18 cellular contexts compared by ENCODE assay signal in the genomic region with DNA sequence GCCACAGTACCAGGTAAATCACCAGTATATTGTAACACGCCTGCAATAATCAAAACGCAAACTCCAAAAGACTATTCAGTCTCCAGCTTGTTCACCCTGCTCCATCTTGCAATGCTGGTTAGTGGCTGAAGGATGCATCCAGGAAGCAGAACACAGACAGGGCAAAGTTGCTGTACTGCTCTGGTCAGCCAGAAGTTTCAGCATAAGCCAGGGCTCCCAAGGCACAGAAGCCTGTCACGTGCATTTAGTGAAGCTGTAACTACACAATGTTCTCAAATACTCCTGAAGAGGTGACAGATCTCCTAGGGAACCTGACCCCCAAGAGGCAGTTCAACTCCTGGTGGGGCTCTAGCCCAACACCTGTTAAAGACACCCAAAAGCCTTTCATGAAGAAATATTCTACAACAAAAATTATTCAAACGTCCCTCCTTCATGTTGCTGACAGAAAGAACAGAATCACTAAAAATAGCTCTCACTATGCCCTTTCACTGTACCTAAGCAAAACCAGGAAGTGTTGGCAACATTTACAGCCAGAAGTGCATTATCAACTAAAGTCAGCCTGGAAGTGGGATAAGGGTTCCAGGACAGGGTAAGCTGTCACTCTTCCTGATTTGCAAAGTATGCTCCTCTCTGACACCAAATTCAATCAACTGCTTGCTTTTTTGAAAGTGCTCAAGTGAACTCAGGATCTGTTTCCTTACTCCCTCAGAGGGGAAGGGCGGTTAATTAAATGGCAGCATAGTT. TPM values are rescaled to one million over a fixed set of nuclear protein-coding genes. Genes with fewer than 3 reads are reported as not detected.
DNase-seq lines count a peak whose midpoint lies in the region; ATAC-seq and TF ChIP-seq lines count a peak whose summit lies in the region.
"Had no signal": no experiment of that assay in that cellular context is flagged by ENCODE, and none has a peak within 500 bp of the region (broad histone marks: within the 10 kb centered on the region; RNA-seq: fewer than 3 reads in every experiment).

No MANE protein-coding gene starts in this region.

- no peak overlapping the region for H2AFZ ChIP-seq in OCI-LY1 (ENCODE audit: low read length)

- H3K4me1 ChIP-seq in OCI-LY1 (ENCODE audit: insufficient read depth, low read length, severe bottlenecking): peaks cover 10% of the 10 kb centered on the region
- H3K4me1 ChIP-seq in gastrocnemius medialis: peaks cover 39 to 52% of the 10 kb centered on the region in 2 donors
- no peaks in the 10 kb centered on the region for H3K4me1 ChIP-seq in ovary (ENCODE audit: insufficient read depth)
- H3K4me1 ChIP-seq in prostate gland (replicated peaks): no peaks in the 10 kb centered on the region
- H3K4me1 ChIP-seq: HAP-1 had no signal

- intact Hi-C loops in left cardiac atrium (cut with DNase I) (no loop called here), gastrocnemius medialis (cut with DNase I; ENCODE audit: low total_unique reads) (no loop called here), ovary (cut with DNase I) (no loop called here), prostate gland (cut with DNase I) (no loop called here)

- no peaks in the 10 kb centered on the region for H3F3A ChIP-seq in OCI-LY1 (ENCODE audit: insufficient read depth, low read length)

- peaks cover 39% of the 10 kb centered on the region; the same call in 1 of the 2 replicates for H3K36me3 ChIP-seq in OCI-LY1 (ENCODE audit: insufficient read depth, low read length)
- H3K36me3 ChIP-seq in gastrocnemius medialis: no peaks in the 10 kb centered on the region
- H3K36me3 ChIP-seq in ovary: no peaks in the 10 kb centered on the region
- H3K36me3 ChIP-seq in prostate gland: no peaks in the 10 kb centered on the region

- 80 to 82% (median 81%) methylated on average over 5 of the region's 5 CpGs for WGBS in ovary, 3 donors
- 79% methylated on average over 5 of the region's 5 CpGs for WGBS in prostate gland

- no peaks in the 10 kb centered on the region for H3K9me2 ChIP-seq in OCI-LY1 (ENCODE audit: low read depth, low read length)

- H4K20me1 ChIP-seq in OCI-LY1 (ENCODE audit: insufficient read depth, low read length): no peaks in the 10 kb centered on the region
- H4K20me1 ChIP-seq: BLaER1 treated with 17β-estradiol and CSF1 and Interleukin-3, amounts not matched to agents 10 nM and 100 nM had no signal

- peak; percentile 65 to 66 for ATAC-seq in left cardiac atrium
- ATAC-seq in gastrocnemius medialis: peak; percentile 80 to 88
- ATAC-seq in HG03439 (IDR thresholded peaks at IDR 0.05; ENCODE audit: unreplicated experiment): no peak
- ATAC-seq in GM21619 (IDR thresholded peaks at IDR 0.05; ENCODE audit: unreplicated experiment): no peak
- ATAC-seq: PC-3 had no signal

- TF ChIP-seq EP300 in ovary (IDR thresholded peaks at IDR 0.05): no peak

- H3K79me2 ChIP-seq in OCI-LY1 (ENCODE audit: insufficient read depth, low read length): no peaks in the 10 kb centered on the region

- in situ Hi-C loops in gastrocnemius medialis (cut with MboI; ENCODE audit: low sequenced_read_pairs in 4 of 4): no loop called here

- H3K27me3 ChIP-seq in OCI-LY1 (ENCODE audit: insufficient read depth, low read length): no peaks in the 10 kb centered on the region
- no peaks in the 10 kb centered on the region for H3K27me3 ChIP-seq in gastrocnemius medialis
- no peaks in the 10 kb centered on the region for H3K27me3 ChIP-seq in ovary
- no peaks in the 10 kb centered on the region for H3K27me3 ChIP-seq in prostate gland (replicated peaks; ENCODE audit: insufficient read depth)
- H3K27me3 ChIP-seq: BLaER1 treated with 17β-estradiol and CSF1 and Interleukin-3, amounts not matched to agents 10 nM and 100 nM had no signal

- no peak for TF ChIP-seq CTCF in OCI-LY1 (IDR thresholded peaks at IDR 0.05; ENCODE audit: low read length)
- TF ChIP-seq CTCF in gastrocnemius medialis (IDR thresholded peaks at IDR 0.05 in 4 of 5, conservative IDR thresholded peaks at IDR 0.05 in 1 of 5): no peak
- no peak for TF ChIP-seq CTCF in ovary (IDR thresholded peaks at IDR 0.05)
- TF ChIP-seq CTCF in prostate gland (IDR thresholded peaks at IDR 0.05): no peak

- no peak overlapping the region for H3K9ac ChIP-seq in OCI-LY1 (ENCODE audit: low read length)
- H3K9ac ChIP-seq: BLaER1 treated with 17β-estradiol and CSF1 and Interleukin-3, amounts not matched to agents 10 nM and 100 nM had no signal

- no peaks in the 10 kb centered on the region for H3K9me3 ChIP-seq in OCI-LY1 (ENCODE audit: low read length)
- H3K9me3 ChIP-seq in gastrocnemius medialis: no peaks in the 10 kb centered on the region
- H3K9me3 ChIP-seq in ovary: no peaks in the 10 kb centered on the region
- no peaks in the 10 kb centered on the region for H3K9me3 ChIP-seq in prostate gland
- H3K9me3 ChIP-seq: BLaER1 treated with 17β-estradiol and CSF1 and Interleukin-3, amounts not matched to agents 10 nM and 100 nM; HAP-1 had no signal

- TF ChIP-seq POLR2A in gastrocnemius medialis (IDR thresholded peaks at IDR 0.05) (no peak), ovary (IDR thresholded peaks at IDR 0.05) (no peak), prostate gland (IDR thresholded peaks at IDR 0.05) (no peak)

- no peak overlapping the region for H3K4me2 ChIP-seq in OCI-LY1 (ENCODE audit: low read length)
- H3K4me2 ChIP-seq: BLaER1 treated with 17β-estradiol and CSF1 and Interleukin-3, amounts not matched to agents 10 nM and 100 nM had no signal

- DNase-seq in DMS53 treated with DMSO at 0.1 percent for 48 hours (lab: John Stamatoyannopoulos, UW; ENCODE audit: unreplicated experiment) (peak; percentile 67), left cardiac atrium (no peak), gastrocnemius medialis (peak; percentile 32 to 60), ovary (no peak), prostate gland (ENCODE audit: low spot score) (no peak)
- DNase-seq: activated CD4-positive, alpha-beta memory T cell treated with anti-CD3 and anti-CD28 coated beads for 36 hours; activated effector memory CD4-positive, alpha-beta T cell treated with anti-CD3 and anti-CD28 coated beads, Interleukin-2, amount 50 U/mL, for 16 hours; midbrain; NCI-H226; PC-3; stimulated activated CD4-positive, alpha-beta T cell treated with anti-CD3 and anti-CD28 coated beads, Interleukin-2, amount 100 ng/mL, for 48 hours; stimulated activated naive CD4-positive, alpha-beta T cell treated with Interleukin-2 at 50 U/mL for 16 hours; T-helper 2 cell had no signal

- H3K27ac ChIP-seq in OCI-LY1 (ENCODE audit: low read depth, low read length, poor library complexity, severe bottlenecking) (peak overlapping the region; percentile 22), gastrocnemius medialis (peak overlapping the region; percentile 54 to 80 (median 78)), ovary (no peak overlapping the region), prostate gland (no peak overlapping the region)
- H3K27ac ChIP-seq: BLaER1 treated with 17β-estradiol and CSF1 and Interleukin-3, amounts not matched to agents 10 nM and 100 nM had no signal

- H3K4me3 ChIP-seq in OCI-LY1 (ENCODE audit: low read depth, low read length, poor library complexity, severe bottlenecking) (no peak overlapping the region), gastrocnemius medialis (no peak overlapping the region), ovary (no peak overlapping the region), prostate gland (no peak overlapping the region)
- H3K4me3 ChIP-seq: BLaER1 treated with 17β-estradiol and CSF1 and Interleukin-3, amounts not matched to agents 10 nM and 100 nM; HAP-1 had no signal

RNA-seq across cellular contexts. Expression of a gene that starts 52.1 kb away (rescaled TPM):
- total RNA-seq in left cardiac atrium (1 to 10 TPM; 2.6 to 4.5 TPM), gastrocnemius medialis (1 to 10 TPM; 6.7 to 9.3 (median 8.1) TPM), ovary (10 to 100 TPM in 4 of 7 donors, 1 to 10 TPM in 3; 7.4 to 11.8 (median 10.3) TPM), prostate gland (10 to 100 TPM; 13.0 to 13.2 TPM)
- 10 to 100 TPM in 1 of 2 donors, 1 to 10 TPM in 1; 5.0 to 16.9 TPM for polyA plus RNA-seq in ovary

Comparison
In these comparisons a context has a peak if more than half of its experiments do, and no peak if none do; other contexts are left out.
1. DNase-seq: peak in DMS53 treated with DMSO at 0.1 percent for 48 hours (single experiment) and gastrocnemius medialis (2 of 2); none in left cardiac atrium (single experiment), ovary (0 of 5) and prostate gland (single experiment).
2. H3K27ac ChIP-seq: peak in OCI-LY1 (single experiment) and gastrocnemius medialis (4 of 4); none in ovary (0 of 2) and prostate gland (0 of 2).
3. ATAC-seq: peak in left cardiac atrium (2 of 2) and gastrocnemius medialis (2 of 2); none in HG03439 (single experiment) and GM21619 (single experiment).